Comparison of ENCODE assay signal across 8 cellular contexts in genomic region chr4:4762909-4763814, GRCh38.
DNase-seq lines count a peak whose midpoint lies in the region; ATAC-seq and TF ChIP-seq lines count a peak whose summit lies in the region.

No MANE protein-coding gene starts in this region.

- no peaks in the 10 kb centered on the region for H3K4me1 ChIP-seq in right lobe of liver

- H3K27me3 ChIP-seq in right lobe of liver = no peaks in the 10 kb centered on the region

- H3K27ac ChIP-seq in right lobe of liver = no peak overlapping the region

- DNase-seq in activated CD8-positive, alpha-beta memory T cell treated with anti-CD3 and anti-CD28 coated beads for 48 hours (ENCODE audit: low read depth in 2 of 3, low spot score in 2 of 3) = peak in 2 of 3 experiments; percentile 5 to 6
- DNase-seq in activated CD8-positive, alpha-beta memory T cell treated with anti-CD3 and anti-CD28 coated beads for 24 hours = no peak
- DNase-seq in HFF-Myc (ENCODE audit: extremely low read depth, low read depth) (peak; percentile 98), NCI-H526 (lab: John Stamatoyannopoulos, UW) (peak; percentile 16 to 51), ecto neural progenitor cell (ENCODE audit: low spot score) (peak; percentile 67), T1000 (lab: John Stamatoyannopoulos, UW) (no peak), right lobe of liver (no peak)
- DNase-seq in stimulated activated CD4-positive, alpha-beta T cell treated with anti-CD3 and anti-CD28 coated beads, Interleukin-4, amount 100 ng/mL, for 4 hours = peak; percentile 1 to 21

- WGBS in right lobe of liver (ENCODE audit: insufficient coverage, low coverage, low lambda C conversion rate, missing lambda C conversion rate) = 46% methylated on average over 26 of the region's 27 CpGs

- no peak for ATAC-seq in right lobe of liver

- TF ChIP-seq POLR2A in right lobe of liver (IDR thresholded peaks at IDR 0.05) = no peak

- TF ChIP-seq CTCF in HFF-Myc (IDR thresholded peaks at IDR 0.05; ENCODE audit: low read depth, low read length, missing control alignments) (no peak), right lobe of liver (IDR thresholded peaks at IDR 0.05) (no peak)

- H3K4me3 ChIP-seq in HFF-Myc (replicated peaks; ENCODE audit: low read depth, low read length) (no peak overlapping the region), right lobe of liver (no peak overlapping the region)

- H3K9me3 ChIP-seq in right lobe of liver = no peaks in the 10 kb centered on the region

- intact Hi-C loops in right lobe of liver (cut with DNase I) = no loop called here

- H3K36me3 ChIP-seq in right lobe of liver = no peaks in the 10 kb centered on the region

Comparison
In these comparisons a context has a peak if more than half of its experiments do, and no peak if none do; other contexts are left out.
1. DNase-seq: peak in activated CD8-positive, alpha-beta memory T cell treated with anti-CD3 and anti-CD28 coated beads for 48 hours (2 of 3), HFF-Myc (single experiment), NCI-H526 (2 of 2), ecto neural progenitor cell (single experiment) and stimulated activated CD4-positive, alpha-beta T cell treated with anti-CD3 and anti-CD28 coated beads, Interleukin-4, amount 100 ng/mL, for 4 hours (2 of 2); none in activated CD8-positive, alpha-beta memory T cell treated with anti-CD3 and anti-CD28 coated beads for 24 hours (single experiment), T1000 (single experiment) and right lobe of liver (0 of 3).